21 cellular contexts compared by ENCODE assay signal in the genomic region with DNA sequence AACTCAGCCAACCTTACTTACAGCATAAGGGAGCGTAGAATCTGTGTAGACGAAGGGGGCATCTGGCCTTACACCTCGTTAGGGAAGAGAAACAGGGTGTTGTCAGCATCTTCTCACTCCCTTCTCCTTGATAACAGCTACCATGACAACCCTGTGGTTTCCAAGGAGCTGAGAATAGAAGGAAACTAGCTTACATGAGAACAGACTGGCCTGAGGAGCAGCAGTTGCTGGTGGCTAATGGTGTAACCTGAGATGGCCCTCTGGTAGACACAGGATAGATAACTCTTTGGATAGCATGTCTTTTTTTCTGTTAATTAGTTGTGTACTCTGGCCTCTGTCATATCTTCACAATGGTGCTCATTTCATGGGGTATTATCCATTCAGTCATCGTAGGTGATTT. TPM values are rescaled to one million over a fixed set of nuclear protein-coding genes. Genes with fewer than 3 reads are reported as not detected.
DNase-seq lines count a peak whose midpoint lies in the region; ATAC-seq and TF ChIP-seq lines count a peak whose summit lies in the region.
"Had no signal": no experiment of that assay in that cellular context is flagged by ENCODE, and none has a peak within 500 bp of the region (broad histone marks: within the 10 kb centered on the region; RNA-seq: fewer than 3 reads in every experiment).

No MANE protein-coding gene starts in this region.

- no peak overlapping the region for H3K4me3 Mint-ChIP-seq in glutamatergic neuron (ENCODE audit: unreplicated experiment)
- H3K4me3 Mint-ChIP-seq in activated CD8-positive, alpha-beta memory T cell treated with anti-CD3 and anti-CD28 coated beads, Interleukin-2, amount 10 ng/mL, durations not matched to agents 7 days and 5 days: no peak overlapping the region
- H3K4me3 Mint-ChIP-seq: CD4-positive, alpha-beta T cell; T-helper 1 cell treated with Interleukin-12 subunit alpha and Interleukin-12 subunit beta and Interleukin-4 antibody, amounts not matched to agents 30 μg/mL and 1 μg/mL, for 36 hours had no signal

- no peaks in the 10 kb centered on the region for H3K27me3 Mint-ChIP-seq in glutamatergic neuron (ENCODE audit: unreplicated experiment)
- H3K27me3 Mint-ChIP-seq in activated CD8-positive, alpha-beta memory T cell treated with anti-CD3 and anti-CD28 coated beads, Interleukin-2, amount 10 ng/mL, durations not matched to agents 7 days and 5 days: peaks cover 13% of the 10 kb centered on the region

- CTCF ChIA-PET in HEK293T (lab: Yijun Ruan, JAX): interaction anchor here (0.7 to 1.3 kb wide), 2 partner anchors 10 to 83 kb away, joined by 3 read pairs; no protein-coding TSS in a partner anchor
- CTCF ChIA-PET in activated CD8-positive, alpha-beta memory T cell treated with anti-CD3 and anti-CD28 coated beads, Interleukin-2, amount 10 ng/mL, durations not matched to agents 7 days and 5 days (lab: Charles Lee): interaction anchor here (1.3 kb wide), 1 partner anchor 8 kb away, joined by 3 read pairs; no protein-coding TSS in a partner anchor

- ATAC-seq in GM18907 (IDR thresholded peaks at IDR 0.05; ENCODE audit: unreplicated experiment): no peak
- no peak for ATAC-seq in activated CD8-positive, alpha-beta memory T cell treated with anti-CD3 and anti-CD28 coated beads, Interleukin-2, amount 10 ng/mL, durations not matched to agents 7 days and 5 days
- ATAC-seq: left cardiac atrium, PC-3 had no signal

- TF ChIP-seq CTCF in glutamatergic neuron (IDR thresholded peaks at IDR 0.05; ENCODE audit: partially characterized antibody, unreplicated experiment): no peak
- no peak for TF ChIP-seq CTCF in GM10266 (IDR thresholded peaks at IDR 0.05; ENCODE audit: control insufficient read depth, insufficient read depth, low read depth, missing control alignments)

- no peaks in the 10 kb centered on the region for H3K36me3 Mint-ChIP-seq in glutamatergic neuron (ENCODE audit: unreplicated experiment)
- no peaks in the 10 kb centered on the region for H3K36me3 Mint-ChIP-seq in activated CD8-positive, alpha-beta memory T cell treated with anti-CD3 and anti-CD28 coated beads, Interleukin-2, amount 10 ng/mL, durations not matched to agents 7 days and 5 days

- H3K9me3 Mint-ChIP-seq in glutamatergic neuron (ENCODE audit: unreplicated experiment): no peaks in the 10 kb centered on the region
- H3K9me3 Mint-ChIP-seq in activated CD8-positive, alpha-beta memory T cell treated with anti-CD3 and anti-CD28 coated beads, Interleukin-2, amount 10 ng/mL, durations not matched to agents 7 days and 5 days (ENCODE audit: low read depth): no peaks in the 10 kb centered on the region
- H3K9me3 Mint-ChIP-seq: CD4-positive, alpha-beta T cell; T-helper 1 cell treated with Interleukin-12 subunit alpha and Interleukin-12 subunit beta and Interleukin-4 antibody, amounts not matched to agents 30 μg/mL and 1 μg/mL, for 36 hours had no signal

- peaks cover 7% of the 10 kb centered on the region for H3K4me1 Mint-ChIP-seq in glutamatergic neuron (ENCODE audit: low read depth, unreplicated experiment)
- H3K4me1 Mint-ChIP-seq in activated CD8-positive, alpha-beta memory T cell treated with anti-CD3 and anti-CD28 coated beads, Interleukin-2, amount 10 ng/mL, durations not matched to agents 7 days and 5 days: no peaks in the 10 kb centered on the region

- peak overlapping the region; percentile 57 for H3K27ac Mint-ChIP-seq in glutamatergic neuron (ENCODE audit: unreplicated experiment)
- no peak overlapping the region for H3K27ac Mint-ChIP-seq in activated CD8-positive, alpha-beta memory T cell treated with anti-CD3 and anti-CD28 coated beads, Interleukin-2, amount 10 ng/mL, durations not matched to agents 7 days and 5 days
- H3K27ac Mint-ChIP-seq: CD4-positive, alpha-beta T cell; T-helper 1 cell treated with Interleukin-12 subunit alpha and Interleukin-12 subunit beta and Interleukin-4 antibody, amounts not matched to agents 30 μg/mL and 1 μg/mL, for 36 hours had no signal

- DNase-seq in COR-L47 (lab: John Stamatoyannopoulos, UW): peak; percentile 15
- peak; percentile 43 for DNase-seq in HEK293T (ENCODE audit: extremely low spot score)
- DNase-seq in NCI-H69 (lab: John Stamatoyannopoulos, UW): peak; percentile 6
- no peak for DNase-seq in glutamatergic neuron
- DNase-seq in GM10266 (ENCODE audit: extremely low spot score): no peak
- DNase-seq in 8988T: no peak
- no peak for DNase-seq in activated CD8-positive, alpha-beta memory T cell treated with anti-CD3 and anti-CD28 coated beads, Interleukin-2, amount 10 ng/mL, durations not matched to agents 7 days and 5 days
- DNase-seq: activated CD4-positive, alpha-beta T cell treated with anti-CD3 and anti-CD28 coated beads, Interleukin-2, amount 50 U/mL, for 4 hours; activated T-cell treated with anti-CD3 and anti-CD28 coated beads for 4 hours; amniotic stem cell; CD4-positive, alpha-beta T cell; central memory CD4-positive, alpha-beta T cell; DMS79 treated with DMSO at 0.1 percent for 48 hours; left cardiac atrium; midbrain; NCI-H510A; SHP77 treated with DMSO at 0.1 percent for 48 hours; substantia nigra had no signal

- POLR2A ChIA-PET in HEK293T (lab: Yijun Ruan, JAX): interaction anchor here (0.8 kb wide), 1 partner anchor 22 kb away, joined by 3 read pairs; no protein-coding TSS in a partner anchor

TF ChIP-seq in HEK293T, 16 proteins besides CTCF, POLR2A, EP300 and RAD21:
- TF ChIP-seq NFRKB (IDR thresholded peaks at IDR 0.05) (no peak), FOXM1 (IDR thresholded peaks at IDR 0.05; ENCODE audit: borderline replicate concordance) (no peak), FOXA1 (IDR thresholded peaks at IDR 0.05) (no peak), HDGF (IDR thresholded peaks at IDR 0.05; ENCODE audit: borderline replicate concordance) (no peak), L3MBTL2 (conservative IDR thresholded peaks at IDR 0.05) (no peak), SP1 (IDR thresholded peaks at IDR 0.05) (no peak), LEF1 (IDR thresholded peaks at IDR 0.05; ENCODE audit: borderline replicate concordance) (no peak), ZNF384 (IDR thresholded peaks at IDR 0.05) (no peak), TARDBP (IDR thresholded peaks at IDR 0.05) (no peak), ELF4 (IDR thresholded peaks at IDR 0.05) (no peak), FOXK2 (IDR thresholded peaks at IDR 0.05) (no peak), SUZ12 (IDR thresholded peaks at IDR 0.05) (no peak), CTBP1 (IDR thresholded peaks at IDR 0.05; ENCODE audit: borderline replicate concordance) (no peak)
- TF ChIP-seq, protein P1, sequence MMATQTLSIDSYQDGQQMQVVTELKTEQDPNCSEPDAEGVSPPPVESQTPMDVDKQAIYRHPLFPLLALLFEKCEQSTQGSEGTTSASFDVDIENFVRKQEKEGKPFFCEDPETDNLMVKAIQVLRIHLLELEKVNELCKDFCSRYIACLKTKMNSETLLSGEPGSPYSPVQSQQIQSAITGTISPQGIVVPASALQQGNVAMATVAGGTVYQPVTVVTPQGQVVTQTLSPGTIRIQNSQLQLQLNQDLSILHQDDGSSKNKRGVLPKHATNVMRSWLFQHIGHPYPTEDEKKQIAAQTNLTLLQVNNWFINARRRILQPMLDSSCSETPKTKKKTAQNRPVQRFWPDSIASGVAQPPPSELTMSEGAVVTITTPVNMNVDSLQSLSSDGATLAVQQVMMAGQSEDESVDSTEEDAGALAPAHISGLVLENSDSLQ (IDR thresholded peaks at IDR 0.05): no peak
TF ChIP-seq in HEK293T: peak in this region for 0.

RNA-seq across cellular contexts. Expression of a gene that starts 14.6 kb away (rescaled TPM):
- 0.20 TPM for total RNA-seq in glutamatergic neuron (ENCODE audit: unreplicated experiment)
- not detected for total RNA-seq in activated CD8-positive, alpha-beta memory T cell treated with anti-CD3 and anti-CD28 coated beads, Interleukin-2, amount 10 ng/mL, durations not matched to agents 7 days and 5 days
- total RNA-seq: CD4-positive, alpha-beta T cell; PC-3 had no signal

RNA-seq across cellular contexts. Expression of a gene that starts 40.8 kb away (rescaled TPM):
- total RNA-seq in glutamatergic neuron (ENCODE audit: unreplicated experiment): 4.5 TPM
- total RNA-seq in activated CD8-positive, alpha-beta memory T cell treated with anti-CD3 and anti-CD28 coated beads, Interleukin-2, amount 10 ng/mL, durations not matched to agents 7 days and 5 days: under 1 TPM; 0.19 to 0.26 TPM

Comparison
In these comparisons a context has a peak if more than half of its experiments do, and no peak if none do; other contexts are left out.
1. DNase-seq: peak in COR-L47 (single experiment), HEK293T (single experiment) and NCI-H69 (single experiment); none in glutamatergic neuron (single experiment), GM10266 (single experiment), 8988T (single experiment) and activated CD8-positive, alpha-beta memory T cell treated with anti-CD3 and anti-CD28 coated beads, Interleukin-2, amount 10 ng/mL, durations not matched to agents 7 days and 5 days (single experiment).